ENCODE assay signal across 24 cellular contexts in the genomic region with DNA sequence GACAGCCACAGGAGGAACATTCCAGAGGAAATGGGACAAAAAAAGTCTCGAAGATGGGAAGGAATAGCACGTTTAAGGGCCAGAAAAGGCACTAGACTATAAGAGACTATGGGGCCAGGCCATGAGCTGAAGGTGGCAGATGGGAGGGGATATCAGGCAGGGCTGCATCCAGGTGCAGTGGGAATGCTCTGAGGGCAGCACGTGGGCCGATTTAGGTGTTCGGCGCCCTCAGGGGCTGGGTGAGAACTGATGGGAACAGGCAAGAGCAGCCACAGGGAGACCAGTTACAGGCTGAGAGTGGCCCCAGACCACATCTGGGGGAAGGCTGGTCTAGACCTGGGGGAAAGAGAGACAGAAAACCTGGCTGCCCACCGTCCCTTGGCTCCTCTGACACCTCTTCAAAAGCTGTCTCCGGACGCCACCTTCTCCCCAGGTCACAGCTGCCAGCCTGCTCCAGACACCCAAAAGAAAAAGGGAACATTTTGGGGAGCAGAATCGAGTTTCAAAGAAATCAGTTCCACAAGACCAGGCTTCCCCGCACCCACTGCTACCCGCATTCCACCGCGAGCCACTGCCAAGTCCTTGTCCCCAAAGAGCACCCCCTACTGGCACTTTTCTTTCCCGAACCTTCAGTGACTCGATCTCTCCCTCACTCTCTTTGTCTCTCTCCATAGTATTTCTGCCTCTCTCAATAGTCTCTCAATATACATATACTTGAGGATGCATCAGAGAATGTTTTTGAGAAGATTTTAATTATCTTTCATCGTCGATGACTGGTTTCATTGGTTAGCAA.
DNase-seq lines count a peak whose midpoint lies in the region; ATAC-seq, FAIRE-seq and TF ChIP-seq lines count a peak whose summit lies in the region.
"Had no signal": no experiment of that assay in that cellular context is flagged by ENCODE, and none has a peak within 500 bp of the region (broad histone marks: within the 10 kb centered on the region; RNA-seq: fewer than 3 reads in every experiment).

No MANE protein-coding gene starts in this region.

- H2AFZ ChIP-seq in H9 (ENCODE audit: low read length), result no peak overlapping the region
- H2AFZ ChIP-seq in HepG2 (ENCODE audit: low read length), result no peak overlapping the region

- no peaks in the 10 kb centered on the region for H3K4me1 ChIP-seq in BE2C
- H3K4me1 ChIP-seq in H9 (ENCODE audit: insufficient read depth, low read length), result no peaks in the 10 kb centered on the region
- H3K4me1 ChIP-seq in HepG2 (ENCODE audit: insufficient read depth, low read length), result no peaks in the 10 kb centered on the region
- H3K4me1 ChIP-seq: suprapubic skin had no signal

- H3K27ac ChIP-seq in H9 (ENCODE audit: insufficient read length, low read depth, low read length) (no peak overlapping the region), HepG2 (ENCODE audit: extremely low read length, insufficient read depth, low read length) (no peak overlapping the region)
- H3K27ac ChIP-seq: BLaER1 treated with 17β-estradiol and CSF1 and Interleukin-3, amounts not matched to agents 10 nM and 100 nM; suprapubic skin had no signal

- no peak overlapping the region for H3K23ac ChIP-seq in H9 (ENCODE audit: insufficient read length, low read depth, low read length)

- no peak overlapping the region for H3K56ac ChIP-seq in H9 (ENCODE audit: insufficient read length, low read depth, low read length)

- no peaks in the 10 kb centered on the region for H3K23me2 ChIP-seq in H9 (ENCODE audit: insufficient read length, low read depth, low read length, poor library complexity, severe bottlenecking)

- no peak overlapping the region for H3K18ac ChIP-seq in H9 (ENCODE audit: insufficient read length, low read depth, low read length)

- no TSS peak for BruUV-seq in HepG2 (replicated peaks; lab: Mats Ljungman, UMichigan)

- H3K4me3 Mint-ChIP-seq in H9, result no peak overlapping the region
- H3K4me3 Mint-ChIP-seq in natural killer cell treated with Interleukin-12 subunit alpha and Interleukin-12 subunit beta and Interleukin-15 and Interleukin-18, amount 100 ng/mL, for 72 hours, result no peak overlapping the region
- H3K4me3 Mint-ChIP-seq: activated CD4-positive, alpha-beta T cell treated with anti-CD3 and anti-CD28 coated beads for 36 hours; activated T-cell treated with anti-CD3 and anti-CD28 coated beads, Interleukin-2, amount 50 U/mL, for 24 hours; memory B cell had no signal

- H3K9me3 ChIP-seq in BE2C (no peaks in the 10 kb centered on the region), H9 (ENCODE audit: control insufficient read depth, low read depth, low read length) (no peaks in the 10 kb centered on the region), HepG2 (ENCODE audit: low read length) (no peaks in the 10 kb centered on the region)
- H3K9me3 ChIP-seq: suprapubic skin had no signal

- H3K79me2 ChIP-seq in H9 (ENCODE audit: insufficient read depth, low read length), result no peaks in the 10 kb centered on the region
- no peaks in the 10 kb centered on the region for H3K79me2 ChIP-seq in HepG2 (ENCODE audit: insufficient read depth, low read length)

- no peak overlapping the region for H2BK15ac ChIP-seq in H9 (ENCODE audit: low read depth, low read length)

- H3K9ac ChIP-seq in H9 (ENCODE audit: extremely low read depth, insufficient read length, low read length), result no peak overlapping the region
- H3K9ac ChIP-seq in HepG2 (ENCODE audit: insufficient read depth, low read depth, low read length), result no peak overlapping the region
- H3K9ac ChIP-seq: BLaER1 treated with 17β-estradiol and CSF1 and Interleukin-3, amounts not matched to agents 10 nM and 100 nM had no signal

- no peak overlapping the region; a peak in 1 of 7 replicates for H3K27ac Mint-ChIP-seq in H9
- no peak overlapping the region for H3K27ac Mint-ChIP-seq in natural killer cell treated with Interleukin-12 subunit alpha and Interleukin-12 subunit beta and Interleukin-15 and Interleukin-18, amount 100 ng/mL, for 72 hours
- H3K27ac Mint-ChIP-seq: activated CD4-positive, alpha-beta T cell treated with anti-CD3 and anti-CD28 coated beads for 36 hours; activated T-cell treated with anti-CD3 and anti-CD28 coated beads, Interleukin-2, amount 50 U/mL, for 24 hours; memory B cell had no signal

- no peak for ATAC-seq in HepG2
- no peak for ATAC-seq in natural killer cell treated with Interleukin-12 subunit alpha and Interleukin-12 subunit beta and Interleukin-15 and Interleukin-18, amount 100 ng/mL, for 72 hours
- no peak for ATAC-seq in HG02884 (IDR thresholded peaks at IDR 0.05; ENCODE audit: unreplicated experiment)
- ATAC-seq: activated CD4-positive, alpha-beta T cell treated with anti-CD3 and anti-CD28 coated beads for 36 hours; left colon had no signal

- no peak overlapping the region for H2BK12ac ChIP-seq in H9 (ENCODE audit: insufficient read length, low read depth, low read length)

- H3K36me3 ChIP-seq in BE2C (no peaks in the 10 kb centered on the region), bronchial epithelial cell (ENCODE audit: control insufficient read depth, insufficient read depth, low read length) (no peaks in the 10 kb centered on the region), HepG2 (replicated peaks in 1 of 2; ENCODE audit: control insufficient read depth in 1 of 2, insufficient read depth in 2 of 2, low read length in 2 of 2) (no peaks in the 10 kb centered on the region)
- H3K36me3 ChIP-seq: BLaER1 treated with 17β-estradiol and CSF1 and Interleukin-3, amounts not matched to agents 10 nM and 100 nM; suprapubic skin had no signal

- H4K8ac ChIP-seq in H9 (replicated peaks; ENCODE audit: insufficient read length, low read depth, low read length), result no peak overlapping the region

- POLR2A ChIA-PET in HepG2 (lab: Yijun Ruan, JAX), result no interaction called here

- no peak overlapping the region for H2BK5ac ChIP-seq in H9 (ENCODE audit: insufficient read length, low read length)

- no peak overlapping the region for H3K4me2 ChIP-seq in H9 (ENCODE audit: insufficient read depth, insufficient read length, low read length)
- no peak overlapping the region for H3K4me2 ChIP-seq in HepG2 (ENCODE audit: low read depth, low read length)
- H3K4me2 ChIP-seq: BLaER1 treated with 17β-estradiol and CSF1 and Interleukin-3, amounts not matched to agents 10 nM and 100 nM had no signal

- H3K4me3 ChIP-seq in BE2C (ENCODE audit: low read depth, low read length), result no peak overlapping the region
- no peak overlapping the region for H3K4me3 ChIP-seq in bronchial epithelial cell (ENCODE audit: low read depth, low read length)
- H3K4me3 ChIP-seq in HepG2 (replicated peaks in 1 of 3; ENCODE audit: insufficient read depth in 1 of 3, low read depth in 2 of 3, low read length in 3 of 3), result no peak overlapping the region
- H3K4me3 ChIP-seq: BLaER1 treated with 17β-estradiol and CSF1 and Interleukin-3, amounts not matched to agents 10 nM and 100 nM; suprapubic skin had no signal

- no peak for TF ChIP-seq EP300 in HepG2 (IDR thresholded peaks at IDR 0.05; ENCODE audit: low read depth in 2 of 2, low read length in 2 of 2)
- TF ChIP-seq EP300 in HepG2 (CRISPR knock-in tag; IDR thresholded peaks at IDR 0.05; ENCODE audit: borderline replicate concordance), result no peak

- H2BK120ac ChIP-seq in H9 (ENCODE audit: low read depth, low read length, poor library complexity, severe bottlenecking), result no peak overlapping the region

- FAIRE-seq in bronchial epithelial cell (lab: Jason Lieb, UNC), result peak; percentile 77
- no peak for FAIRE-seq in HepG2 (lab: Jason Lieb, UNC)
- FAIRE-seq: endometrium, small intestine had no signal

- peaks cover 8% of the 10 kb centered on the region for H3K27me3 Mint-ChIP-seq in H9 (ENCODE audit: low read depth)
- H3K27me3 Mint-ChIP-seq in natural killer cell treated with Interleukin-12 subunit alpha and Interleukin-12 subunit beta and Interleukin-15 and Interleukin-18, amount 100 ng/mL, for 72 hours, result peaks cover 25 to 31% of the 10 kb centered on the region in 2 donors

- in situ Hi-C loops in HepG2 (cut with HindIII; ENCODE audit: extremely low pct_ligation_motif_present, low pct_unique_long_range_greater_than_20kb), result no loop called here

- H3K36me3 Mint-ChIP-seq in H9 (ENCODE audit: insufficient read depth in 1 of 3, low read depth in 3 of 3), result 0 out of 7 replicates have a peak, but pooled peaks cover 0 to 3% (median 0%) of the 10 kb centered on the region in 3 experiments
- H3K36me3 Mint-ChIP-seq in natural killer cell treated with Interleukin-12 subunit alpha and Interleukin-12 subunit beta and Interleukin-15 and Interleukin-18, amount 100 ng/mL, for 72 hours, result peaks cover 4% of the 10 kb centered on the region
- H3K36me3 Mint-ChIP-seq: memory B cell had no signal

- WGBS in H9 (ENCODE audit: extremely low coverage, insufficient read length, low lambda C conversion rate), result no CpG with 5 or more reads among the region's 18 CpGs
- WGBS in HepG2 (ENCODE audit: low lambda C conversion rate), result 52% methylated on average over 18 of the region's 18 CpGs

- no peak overlapping the region for H2AK5ac ChIP-seq in H9 (ENCODE audit: insufficient read length, low read length)

- no peak overlapping the region for H4K91ac ChIP-seq in H9 (ENCODE audit: insufficient read length, low read depth, low read length)

- peaks cover 0 to 2% of the 10 kb centered on the region in 2 experiments; a peak in 1 of 5 replicates for H3K9me3 Mint-ChIP-seq in H9
- peaks cover 3% of the 10 kb centered on the region for H3K9me3 Mint-ChIP-seq in natural killer cell treated with Interleukin-12 subunit alpha and Interleukin-12 subunit beta and Interleukin-15 and Interleukin-18, amount 100 ng/mL, for 72 hours
- H3K9me3 Mint-ChIP-seq: activated T-cell treated with anti-CD3 and anti-CD28 coated beads, Interleukin-2, amount 50 U/mL, for 24 hours had no signal

- TF ChIP-seq POLR2A in HepG2 (IDR thresholded peaks at IDR 0.05; ENCODE audit: insufficient read depth in 1 of 2, low read depth in 2 of 2, low read length in 2 of 2), result no peak

- H3K14ac ChIP-seq in H9 (ENCODE audit: insufficient read depth, low read length), result no peak overlapping the region

- no peak overlapping the region for H4K5ac ChIP-seq in H9 (ENCODE audit: insufficient read length, low read depth, low read length)

- no peak overlapping the region for H3K4ac ChIP-seq in H9 (ENCODE audit: low read depth, low read length)

- CTCF ChIA-PET in HepG2 (lab: Yijun Ruan, JAX; ENCODE audit: low intra/inter-chr PET ratio, low total read pairs), result no interaction called here

- DNase-seq in BE2C, result no peak
- DNase-seq in H9, result no peak
- no peak for DNase-seq in bronchial epithelial cell (ENCODE audit: low read depth)
- DNase-seq in HepG2 (ENCODE audit: low spot score), result no peak
- DNase-seq in natural killer cell treated with Interleukin-12 subunit alpha and Interleukin-12 subunit beta and Interleukin-15 and Interleukin-18, amount 100 ng/mL, for 72 hours (ENCODE audit: low spot score), result no peak
- no peak for DNase-seq in NCI-H1092 treated with DMSO at 0.1 percent for 48 hours (lab: John Stamatoyannopoulos, UW)
- DNase-seq in NCI-H2029 treated with DMSO at 0.1 percent for 48 hours (lab: John Stamatoyannopoulos, UW), result no peak
- DNase-seq: activated CD4-positive, alpha-beta T cell treated with anti-CD3 and anti-CD28 coated beads for 36 hours; activated naive CD4-positive, alpha-beta T cell; activated T-cell treated with anti-CD3 and anti-CD28 coated beads, Interleukin-2, amount 50 U/mL, for 24 hours; glutamatergic neuron; KBM-7; left colon; NCI-H2171 treated with DMSO at 0.1 percent for 48 hours; occipital lobe; RPMI8226; small intestine; stimulated activated CD4-positive, alpha-beta T cell treated with anti-CD3 and anti-CD28 coated beads, Interleukin-2, amount 100 ng/mL, for 24 hours; T-helper 1 cell had no signal

- no peak for TF ChIP-seq RAD21 in HepG2 (CRISPR knock-in tag; IDR thresholded peaks at IDR 0.05)

- H4K20me1 ChIP-seq in H9 (ENCODE audit: control insufficient read depth, insufficient read depth, insufficient read length) (no peaks in the 10 kb centered on the region), HepG2 (ENCODE audit: insufficient read depth, low read length) (no peaks in the 10 kb centered on the region)
- H4K20me1 ChIP-seq: BLaER1 treated with 17β-estradiol and CSF1 and Interleukin-3, amounts not matched to agents 10 nM and 100 nM had no signal

- H2BK20ac ChIP-seq in H9 (ENCODE audit: low read depth, low read length, poor library complexity, severe bottlenecking), result no peak overlapping the region

- intact Hi-C loops in HepG2 (cut with micrococcal nuclease; ENCODE audit: unreplicated experiment), result no loop called here

- H3T11ph ChIP-seq in H9 (ENCODE audit: low read length), result no peak overlapping the region

- H3K4me1 Mint-ChIP-seq in H9, result no peaks in the 10 kb centered on the region; a peak in 1 of 4 replicates
- H3K4me1 Mint-ChIP-seq in natural killer cell treated with Interleukin-12 subunit alpha and Interleukin-12 subunit beta and Interleukin-15 and Interleukin-18, amount 100 ng/mL, for 72 hours (ENCODE audit: low read depth in 2 of 2), result no peaks in the 10 kb centered on the region
- H3K4me1 Mint-ChIP-seq: activated CD4-positive, alpha-beta T cell treated with anti-CD3 and anti-CD28 coated beads for 36 hours; memory B cell had no signal

- H3K27me3 ChIP-seq in BE2C, result no peaks in the 10 kb centered on the region
- H3K27me3 ChIP-seq in H9 (ENCODE audit: insufficient read depth, low read length), result no peaks in the 10 kb centered on the region
- H3K27me3 ChIP-seq in bronchial epithelial cell (ENCODE audit: control insufficient read depth, insufficient read depth, low read length), result no peaks in the 10 kb centered on the region
- peaks cover 3 to 39% of the 10 kb centered on the region in 2 experiments for H3K27me3 ChIP-seq in HepG2 (ENCODE audit: control insufficient read depth in 1 of 2, insufficient read depth in 2 of 2, low read length in 2 of 2)
- H3K27me3 ChIP-seq: BLaER1 treated with 17β-estradiol and CSF1 and Interleukin-3, amounts not matched to agents 10 nM and 100 nM had no signal

- TF ChIP-seq CTCF in BE2C (IDR thresholded peaks at IDR 0.05; ENCODE audit: low read depth, low read length), result 0 out of 2 replicates have a peak, but pooled peaks have one; percentile 11
- TF ChIP-seq CTCF in H9 (conservative IDR thresholded peaks at IDR 0.05), result peak; percentile 66
- TF ChIP-seq CTCF in bronchial epithelial cell (IDR thresholded peaks at IDR 0.05; ENCODE audit: insufficient read depth, low read length, severe bottlenecking), result no peak
- TF ChIP-seq CTCF in HepG2 (CRISPR knock-in tag; IDR thresholded peaks at IDR 0.05), result peak; percentile 29; the same call in 1 of the 2 replicates

- no peaks in the 10 kb centered on the region for H3K79me1 ChIP-seq in H9 (ENCODE audit: insufficient read depth, low read depth, low read length, poor library complexity, severe bottlenecking)
